27 cellular contexts compared by ENCODE assay signal in the genomic region with DNA sequence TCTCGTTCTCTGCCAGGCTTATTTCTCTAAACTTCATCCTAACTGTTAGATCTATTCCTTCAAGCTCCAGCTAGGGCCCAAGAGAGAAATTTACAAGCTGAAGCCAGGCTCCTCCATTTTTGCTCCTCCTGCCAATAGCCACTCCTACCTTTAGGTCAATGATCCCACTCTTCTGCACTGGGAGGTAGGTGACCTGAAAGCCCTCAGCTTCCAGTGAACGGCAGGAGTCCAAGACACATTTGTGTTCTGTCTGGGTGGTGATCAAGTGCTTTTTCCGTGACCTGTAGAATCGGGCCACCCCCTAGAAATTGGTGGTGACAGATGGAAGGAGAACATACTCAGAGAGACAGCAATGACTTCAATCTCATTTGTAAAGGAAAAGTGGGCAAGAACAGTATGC. TPM values are rescaled to one million over a fixed set of nuclear protein-coding genes. Genes with fewer than 3 reads are reported as not detected.
DNase-seq lines count a peak whose midpoint lies in the region; ATAC-seq, FAIRE-seq and TF ChIP-seq lines count a peak whose summit lies in the region.
"Had no signal": no experiment of that assay in that cellular context is flagged by ENCODE, and none has a peak within 500 bp of the region (broad histone marks: within the 10 kb centered on the region; RNA-seq: fewer than 3 reads in every experiment).

No MANE protein-coding gene starts in this region.

- no peak overlapping the region for H3K27ac Mint-ChIP-seq in osteocyte (ENCODE audit: unreplicated experiment)
- H3K27ac Mint-ChIP-seq: CD8-positive, alpha-beta memory T cell had no signal

- POLR2A ChIA-PET in K562 (lab: Yijun Ruan, JAX), result interaction anchor here (0.6 to 2.3 kb wide), 5 partner anchors 9 to 52 kb away, joined by 3 to 10 read pairs (median 3); a partner anchor contains a TSS

- no peak for ATAC-seq in K562
- ATAC-seq in upper lobe of right lung, result no peak

- BruUV-seq in K562 (replicated peaks; lab: Mats Ljungman, UMichigan), result no TSS peak

- H3K9ac ChIP-seq in K562 (ENCODE audit: insufficient read depth in 1 of 2, low read depth in 2 of 2, low read length in 2 of 2), result no peak overlapping the region

- in situ Hi-C loops in K562 (cut with MboI), result no loop called here
- in situ Hi-C loops in G401 (cut with HindIII; ENCODE audit: low sequenced_read_pairs), result no loop called here

- peak; percentile 11 for DNase-seq in activated CD8-positive, alpha-beta memory T cell treated with anti-CD3 and anti-CD28 coated beads for 24 hours
- DNase-seq in activated CD8-positive, alpha-beta memory T cell treated with anti-CD3 and anti-CD28 coated beads, Interleukin-2, amount 50 U/mL, for 4 hours, result no peak
- DNase-seq in K562 (ENCODE audit: extremely low read depth in 1 of 4, low spot score in 3 of 4) (no peak), osteocyte (ENCODE audit: extremely low spot score, unreplicated experiment) (peak; percentile 11), upper lobe of right lung (peak; percentile 2), G401 (ENCODE audit: low spot score) (no peak), NCI-H345 (lab: John Stamatoyannopoulos, UW) (no peak)
- DNase-seq: 8988T; ACHN; BE2C; CD8-positive, alpha-beta memory T cell; DMS 273 treated with DMSO at 0.1 percent for 48 hours; DMS79; EL; GF-D8; Kasumi-1; MV-4-11; NCI-H1105; NCI-H1436 treated with DMSO at 0.1 percent for 48 hours; NCI-H187 treated with DMSO at 0.1 percent for 48 hours; NCI-H2171 treated with DMSO at 0.1 percent for 48 hours; NCI-H524; NCI-H774 had no signal

- H3K9me1 ChIP-seq in K562 (ENCODE audit: control insufficient read depth, insufficient read depth, low read length), result no peaks in the 10 kb centered on the region

- no peak overlapping the region for H2AFZ ChIP-seq in K562 (ENCODE audit: low read depth, low read length)

- TF ChIP-seq RAD21 in K562 (CRISPR knock-in tag; conservative IDR thresholded peaks at IDR 0.05 in 1 of 2, IDR thresholded peaks at IDR 0.05 in 1 of 2), result no peak

- CTCF ChIA-PET in K562 (lab: Yijun Ruan, JAX; ENCODE audit: low intra/inter-chr PET ratio), result no interaction called here

- no peaks in the 10 kb centered on the region for H4K20me1 ChIP-seq in K562 (replicated peaks; ENCODE audit: control insufficient read depth, insufficient read depth, low read length)

- H3K27me3 Mint-ChIP-seq in osteocyte (ENCODE audit: unreplicated experiment), result no peaks in the 10 kb centered on the region
- H3K27me3 Mint-ChIP-seq: CD8-positive, alpha-beta memory T cell had no signal

- H3K79me2 ChIP-seq in K562 (ENCODE audit: control insufficient read depth, insufficient read depth, low read length), result no peaks in the 10 kb centered on the region

- H3K4me1 ChIP-seq in K562 (replicated peaks in 1 of 2; ENCODE audit: control insufficient read depth in 2 of 2, insufficient read depth in 2 of 2, low read length in 2 of 2) (no peaks in the 10 kb centered on the region), upper lobe of right lung (no peaks in the 10 kb centered on the region)
- H3K4me1 ChIP-seq: BE2C had no signal

- no peak overlapping the region for H3K4me3 ChIP-seq in K562
- no peak overlapping the region for H3K4me3 ChIP-seq in upper lobe of right lung

- FAIRE-seq in K562 (lab: Jason Lieb, UNC), result peak; percentile 19
- FAIRE-seq: GM12892, H54, RCC 7860 had no signal

- WGBS in K562 (ENCODE audit: insufficient coverage, low coverage, missing lambda C conversion rate), result 75% methylated on average over 4 of the region's 4 CpGs

- no peak for TF ChIP-seq EP300 in K562 (IDR thresholded peaks at IDR 0.05; ENCODE audit: low read length)

- H3K4me3 Mint-ChIP-seq in osteocyte (ENCODE audit: unreplicated experiment), result no peak overlapping the region
- H3K4me3 Mint-ChIP-seq: CD14-positive monocyte; CD8-positive, alpha-beta memory T cell had no signal

- no peaks in the 10 kb centered on the region for H3K4me1 Mint-ChIP-seq in osteocyte (ENCODE audit: unreplicated experiment)
- H3K4me1 Mint-ChIP-seq: CD14-positive monocyte had no signal

- no peak overlapping the region for H3K4me2 ChIP-seq in K562 (ENCODE audit: insufficient read depth, low read length)

- H3K9me3 ChIP-seq in K562 (replicated peaks; ENCODE audit: control insufficient read depth, insufficient read depth, low read depth, low read length), result no peaks in the 10 kb centered on the region
- H3K9me3 ChIP-seq in upper lobe of right lung, result no peaks in the 10 kb centered on the region
- H3K9me3 ChIP-seq: BE2C had no signal

- TF ChIP-seq POLR2A in K562 (conservative IDR thresholded peaks at IDR 0.05), result no peak

- intact Hi-C loops in K562 (cut with micrococcal nuclease), result no loop called here
- intact Hi-C loops in upper lobe of right lung (cut with DNase I), result no loop called here

- H3K9me3 Mint-ChIP-seq in osteocyte (ENCODE audit: unreplicated experiment), result no peaks in the 10 kb centered on the region
- H3K9me3 Mint-ChIP-seq: CD8-positive, alpha-beta memory T cell had no signal

- no peaks in the 10 kb centered on the region for H3K27me3 ChIP-seq in K562 (ENCODE audit: control insufficient read depth in 2 of 2, insufficient read depth in 2 of 2, low read length in 2 of 2)
- H3K27me3 ChIP-seq in upper lobe of right lung, result no peaks in the 10 kb centered on the region
- H3K27me3 ChIP-seq: BE2C had no signal

- H3K36me3 Mint-ChIP-seq in osteocyte (ENCODE audit: unreplicated experiment), result peaks cover 19% of the 10 kb centered on the region

- H3K27ac ChIP-seq in K562 (ENCODE audit: extremely low read depth, low read depth, low read length) (no peak overlapping the region), upper lobe of right lung (no peak overlapping the region)

- TF ChIP-seq CTCF in K562 (IDR thresholded peaks at IDR 0.05 in 2 of 3, conservative IDR thresholded peaks at IDR 0.05 in 1 of 3; ENCODE audit: insufficient read depth in 2 of 3, low read depth in 1 of 3, low read length in 3 of 3) (no peak), osteocyte (IDR thresholded peaks at IDR 0.05) (no peak), upper lobe of right lung (IDR thresholded peaks at IDR 0.05) (no peak)

- H3K36me3 ChIP-seq in K562 (ENCODE audit: control insufficient read depth, insufficient read depth, low read length) (peaks cover 56% of the 10 kb centered on the region), upper lobe of right lung (peaks cover 75% of the 10 kb centered on the region)

RNA-seq across cellular contexts. Expression of a gene that starts 8.9 kb away (rescaled TPM):
- total RNA-seq in K562 (2011; cell fraction: chromatin; rRNA removed; ENCODE audit: low replicate concordance), result 52.4 and 75.5 TPM in 2 replicates
- 59.4 and 63.0 TPM in 2 replicates for total RNA-seq in K562 (2011; cell fraction: nucleolus; rRNA removed)
- 55.7 and 62.0 TPM in 2 replicates for total RNA-seq in K562 (2011; cell fraction: nucleoplasm; rRNA removed)
- 45.0 and 59.4 TPM in 2 replicates for total RNA-seq in K562 (2014; rRNA removed)
- 41.0 and 41.8 TPM in 2 replicates for total RNA-seq in K562 (2014; rRNA removed; fragmentation: Illumina TruSeq; extraction: Trizol)
- total RNA-seq in K562 (2015; rRNA removed; fragmentation: Illumina TruSeq; extraction: Trizol), result 34.1 and 34.7 TPM in 2 replicates
- total RNA-seq in K562 (2021), result 47.1 and 52.5 TPM in 2 replicates
- polyA plus RNA-seq in K562 (2011; rRNA removed), result 72.2 and 76.3 TPM in 2 replicates
- 84.5 and 124 TPM in 2 replicates for polyA plus RNA-seq in K562 (2011; cell fraction: cytosol; rRNA removed)
- polyA plus RNA-seq in K562 (2011; cell fraction: nucleus; rRNA removed), result 63.6 and 64.2 TPM in 2 replicates
- polyA plus RNA-seq in K562 (2012), result 27.4 and 33.4 TPM in 2 replicates
- polyA plus RNA-seq in K562 (2014; fragmentation: Illumina TruSeq; extraction: Trizol), result 48.0 and 51.9 TPM in 2 replicates
- 10 to 100 TPM; 11.5 to 13.9 TPM for polyA plus RNA-seq in K562 (2014; fragmentation: Nextera tagmentation; extraction: Ambion mirVana)
- polyA plus RNA-seq in K562 (2014; rRNA removed), result 84.8 and 94.6 TPM in 2 replicates
- 45.8 and 53.4 TPM in 2 replicates for polyA minus RNA-seq in K562 (2011; rRNA and poly(A)+ RNA removed)
- 19.5 and 21.2 TPM in 2 replicates for polyA minus RNA-seq in K562 (2011; cell fraction: cytosol; rRNA and poly(A)+ RNA removed)
- 21.2 and 21.4 TPM in 2 replicates for polyA minus RNA-seq in K562 (2011; cell fraction: nucleus; rRNA and poly(A)+ RNA removed)
- 26.0 and 29.4 TPM in 2 replicates for total RNA-seq in osteocyte
- 19.5 TPM for total RNA-seq in upper lobe of right lung
- 77.7 and 89.4 TPM in 2 replicates for total RNA-seq in G401 (2014; rRNA removed; shearing (Covaris generic))

RNA-seq across cellular contexts. Expression of a gene that starts 8.9 kb away (rescaled TPM):
- 8.1 and 30.8 TPM in 2 replicates for total RNA-seq in K562 (2011; cell fraction: chromatin; rRNA removed; ENCODE audit: low replicate concordance)
- total RNA-seq in K562 (2011; cell fraction: nucleolus; rRNA removed), result 77.2 and 84.6 TPM in 2 replicates
- total RNA-seq in K562 (2011; cell fraction: nucleoplasm; rRNA removed), result 53.4 and 57.0 TPM in 2 replicates
- total RNA-seq in K562 (2014; rRNA removed) (422 and 571 TPM in 2 replicates), K562 (2014; rRNA removed; fragmentation: Illumina TruSeq; extraction: Trizol) (46.5 and 50.1 TPM in 2 replicates), K562 (2015; rRNA removed; fragmentation: Illumina TruSeq; extraction: Trizol) (137 and 139 TPM in 2 replicates), K562 (2021) (217 and 226 TPM in 2 replicates), osteocyte (110 and 116 TPM in 2 replicates), upper lobe of right lung (77.9 TPM)
- polyA plus RNA-seq in K562 (2011; rRNA removed) (179 and 193 TPM in 2 replicates), K562 (2014; fragmentation: Illumina TruSeq; extraction: Trizol) (31.8 and 117 TPM in 2 replicates), K562 (2014; fragmentation: Nextera tagmentation; extraction: Ambion mirVana) (100 to 1,000 TPM; 635 to 741 TPM), K562 (2014; rRNA removed) (433 and 559 TPM in 2 replicates)
- polyA plus RNA-seq in K562 (2011; cell fraction: cytosol; rRNA removed), result 657 and 854 TPM in 2 replicates
- 234 and 309 TPM in 2 replicates for polyA plus RNA-seq in K562 (2011; cell fraction: nucleus; rRNA removed)
- 288 and 480 TPM in 2 replicates for polyA plus RNA-seq in K562 (2012)
- polyA minus RNA-seq in K562 (2011; rRNA and poly(A)+ RNA removed), result 18.5 and 28.9 TPM in 2 replicates
- polyA minus RNA-seq in K562 (2011; cell fraction: cytosol; rRNA and poly(A)+ RNA removed), result 43.7 and 68.4 TPM in 2 replicates
- 21.0 and 24.8 TPM in 2 replicates for polyA minus RNA-seq in K562 (2011; cell fraction: nucleus; rRNA and poly(A)+ RNA removed)
- total RNA-seq in G401 (2014; rRNA removed; shearing (Covaris generic)), result 152 and 320 TPM in 2 replicates

RNA-seq across cellular contexts. Expression of a gene that starts 25.6 kb away (rescaled TPM):
- 182 and 323 TPM in 2 replicates for total RNA-seq in K562 (2011; cell fraction: chromatin; rRNA removed; ENCODE audit: low replicate concordance)
- 205 and 207 TPM in 2 replicates for total RNA-seq in K562 (2011; cell fraction: nucleolus; rRNA removed)
- 200 and 207 TPM in 2 replicates for total RNA-seq in K562 (2011; cell fraction: nucleoplasm; rRNA removed)
- total RNA-seq in K562 (2014; rRNA removed) (54.4 and 83.8 TPM in 2 replicates), K562 (2014; rRNA removed; fragmentation: Illumina TruSeq; extraction: Trizol) (39.7 and 42.2 TPM in 2 replicates), K562 (2015; rRNA removed; fragmentation: Illumina TruSeq; extraction: Trizol) (41.9 and 42.1 TPM in 2 replicates), K562 (2021) (102 and 105 TPM in 2 replicates), osteocyte (164 and 180 TPM in 2 replicates), upper lobe of right lung (179 TPM)
- polyA plus RNA-seq in K562 (2011; rRNA removed) (72.9 and 80.0 TPM in 2 replicates), K562 (2014; fragmentation: Illumina TruSeq; extraction: Trizol) (68.6 and 69.8 TPM in 2 replicates), K562 (2014; fragmentation: Nextera tagmentation; extraction: Ambion mirVana) (10 to 100 TPM; 45.5 to 56.0 TPM), K562 (2014; rRNA removed) (56.0 and 65.2 TPM in 2 replicates)
- polyA plus RNA-seq in K562 (2011; cell fraction: cytosol; rRNA removed), result 124 and 164 TPM in 2 replicates
- polyA plus RNA-seq in K562 (2011; cell fraction: nucleus; rRNA removed), result 322 and 336 TPM in 2 replicates
- 98.9 and 128 TPM in 2 replicates for polyA plus RNA-seq in K562 (2012)
- polyA minus RNA-seq in K562 (2011; rRNA and poly(A)+ RNA removed), result 46.6 and 66.8 TPM in 2 replicates
- polyA minus RNA-seq in K562 (2011; cell fraction: cytosol; rRNA and poly(A)+ RNA removed), result 46.7 and 82.3 TPM in 2 replicates
- polyA minus RNA-seq in K562 (2011; cell fraction: nucleus; rRNA and poly(A)+ RNA removed), result 66.4 and 92.3 TPM in 2 replicates
- total RNA-seq in G401 (2014; rRNA removed; shearing (Covaris generic)), result 49.2 and 87.2 TPM in 2 replicates

RNA-seq across cellular contexts. Expression of a gene that starts 25.6 kb away (rescaled TPM):
- total RNA-seq in K562 (2011; cell fraction: chromatin; rRNA removed; ENCODE audit: low replicate concordance), result 81.9 and 147 TPM in 2 replicates
- total RNA-seq in K562 (2011; cell fraction: nucleolus; rRNA removed), result 22.5 and 28.8 TPM in 2 replicates
- 55.1 and 69.2 TPM in 2 replicates for total RNA-seq in K562 (2011; cell fraction: nucleoplasm; rRNA removed)
- 33.9 and 40.8 TPM in 2 replicates for total RNA-seq in K562 (2014; rRNA removed)
- total RNA-seq in K562 (2014; rRNA removed; fragmentation: Illumina TruSeq; extraction: Trizol), result 73.3 and 78.7 TPM in 2 replicates
- 76.5 and 76.8 TPM in 2 replicates for total RNA-seq in K562 (2015; rRNA removed; fragmentation: Illumina TruSeq; extraction: Trizol)
- 120 TPM in 2 replicates for total RNA-seq in K562 (2021)
- 123 and 144 TPM in 2 replicates for polyA plus RNA-seq in K562 (2011; rRNA removed)
- polyA plus RNA-seq in K562 (2011; cell fraction: cytosol; rRNA removed), result 165 and 176 TPM in 2 replicates
- polyA plus RNA-seq in K562 (2011; cell fraction: nucleus; rRNA removed), result 127 and 133 TPM in 2 replicates
- 53.2 and 59.8 TPM in 2 replicates for polyA plus RNA-seq in K562 (2012)
- 133 and 162 TPM in 2 replicates for polyA plus RNA-seq in K562 (2014; fragmentation: Illumina TruSeq; extraction: Trizol)
- 1 to 10 TPM; 5.0 to 10.0 TPM for polyA plus RNA-seq in K562 (2014; fragmentation: Nextera tagmentation; extraction: Ambion mirVana)
- polyA plus RNA-seq in K562 (2014; rRNA removed), result 49.1 and 57.9 TPM in 2 replicates
- polyA minus RNA-seq in K562 (2011; rRNA and poly(A)+ RNA removed), result 309 and 312 TPM in 2 replicates
- 61.7 and 71.5 TPM in 2 replicates for polyA minus RNA-seq in K562 (2011; cell fraction: cytosol; rRNA and poly(A)+ RNA removed)
- polyA minus RNA-seq in K562 (2011; cell fraction: nucleus; rRNA and poly(A)+ RNA removed), result 23.6 and 40.4 TPM in 2 replicates
- total RNA-seq in osteocyte, result 85.5 and 97.3 TPM in 2 replicates
- total RNA-seq in upper lobe of right lung, result 72.5 TPM
- total RNA-seq in G401 (2014; rRNA removed; shearing (Covaris generic)), result 72.7 and 80.0 TPM in 2 replicates

RNA-seq across cellular contexts. Expression of a gene that starts 51.8 kb away (rescaled TPM):
- 377 and 1,084 TPM in 2 replicates for total RNA-seq in K562 (2011; cell fraction: chromatin; rRNA removed; ENCODE audit: low replicate concordance)
- 154 and 218 TPM in 2 replicates for total RNA-seq in K562 (2011; cell fraction: nucleolus; rRNA removed)
- 345 and 673 TPM in 2 replicates for total RNA-seq in K562 (2011; cell fraction: nucleoplasm; rRNA removed)
- total RNA-seq in K562 (2014; rRNA removed), result 241 and 314 TPM in 2 replicates
- total RNA-seq in K562 (2014; rRNA removed; fragmentation: Illumina TruSeq; extraction: Trizol), result 305 and 330 TPM in 2 replicates
- 297 and 319 TPM in 2 replicates for total RNA-seq in K562 (2015; rRNA removed; fragmentation: Illumina TruSeq; extraction: Trizol)
- 241 and 250 TPM in 2 replicates for total RNA-seq in K562 (2021)
- polyA plus RNA-seq in K562 (2011; rRNA removed), result 187 and 191 TPM in 2 replicates
- 33.0 and 80.4 TPM in 2 replicates for polyA plus RNA-seq in K562 (2011; cell fraction: cytosol; rRNA removed)
- 662 and 820 TPM in 2 replicates for polyA plus RNA-seq in K562 (2011; cell fraction: nucleus; rRNA removed)
- 185 and 194 TPM in 2 replicates for polyA plus RNA-seq in K562 (2012)
- polyA plus RNA-seq in K562 (2014; fragmentation: Illumina TruSeq; extraction: Trizol), result 213 and 218 TPM in 2 replicates
- 100 to 1,000 TPM; 143 to 198 TPM for polyA plus RNA-seq in K562 (2014; fragmentation: Nextera tagmentation; extraction: Ambion mirVana)
- polyA plus RNA-seq in K562 (2014; rRNA removed), result 212 and 228 TPM in 2 replicates
- polyA minus RNA-seq in K562 (2011; rRNA and poly(A)+ RNA removed), result 178 and 203 TPM in 2 replicates
- polyA minus RNA-seq in K562 (2011; cell fraction: cytosol; rRNA and poly(A)+ RNA removed), result 67.8 and 77.2 TPM in 2 replicates
- polyA minus RNA-seq in K562 (2011; cell fraction: nucleus; rRNA and poly(A)+ RNA removed), result 241 and 336 TPM in 2 replicates
- total RNA-seq in osteocyte, result 324 and 329 TPM in 2 replicates
- 298 TPM for total RNA-seq in upper lobe of right lung
- total RNA-seq in G401 (2014; rRNA removed; shearing (Covaris generic)), result 275 and 324 TPM in 2 replicates

Comparison
In these comparisons a context has a peak if more than half of its experiments do, and no peak if none do; other contexts are left out.
1. DNase-seq: peak in activated CD8-positive, alpha-beta memory T cell treated with anti-CD3 and anti-CD28 coated beads for 24 hours (single experiment), osteocyte (single experiment) and upper lobe of right lung (single experiment); none in activated CD8-positive, alpha-beta memory T cell treated with anti-CD3 and anti-CD28 coated beads, Interleukin-2, amount 50 U/mL, for 4 hours (single experiment), K562 (0 of 4), G401 (single experiment) and NCI-H345 (single experiment).